Comparison of ENCODE assay signal across 16 cellular contexts in the genomic region with DNA sequence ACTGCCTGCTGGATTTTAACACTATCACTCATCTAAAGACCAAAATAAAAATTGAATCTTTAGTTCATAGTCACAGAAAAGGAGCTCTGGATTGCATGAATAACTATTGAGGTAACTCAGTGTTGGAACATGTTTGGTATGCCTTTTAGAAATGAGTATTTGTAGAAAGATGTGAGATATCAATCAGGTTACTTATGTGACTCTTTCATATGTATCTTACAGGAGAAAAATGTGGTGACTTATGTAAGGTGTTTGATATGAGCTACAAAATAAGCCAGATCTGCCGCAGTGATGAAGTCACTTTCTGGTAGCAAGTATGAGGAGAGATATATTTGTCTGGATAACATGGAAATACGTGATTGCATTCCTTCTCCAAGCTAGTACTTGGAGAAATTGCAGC.
DNase-seq lines count a peak whose midpoint lies in the region; ATAC-seq and TF ChIP-seq lines count a peak whose summit lies in the region.
"Had no signal": no experiment of that assay in that cellular context is flagged by ENCODE, and none has a peak within 500 bp of the region (broad histone marks: within the 10 kb centered on the region; RNA-seq: fewer than 3 reads in every experiment).

No MANE protein-coding gene starts in this region.

- no peaks in the 10 kb centered on the region for H3K27me3 Mint-ChIP-seq in glutamatergic neuron (ENCODE audit: unreplicated experiment)
- H3K27me3 Mint-ChIP-seq: CD4-positive, alpha-beta memory T cell had no signal

- H3K27me3 ChIP-seq in upper lobe of right lung: no peaks in the 10 kb centered on the region

- peaks cover 4% of the 10 kb centered on the region for H3K36me3 Mint-ChIP-seq in glutamatergic neuron (ENCODE audit: unreplicated experiment)
- H3K36me3 Mint-ChIP-seq: CD4-positive, alpha-beta memory T cell had no signal

- no peak for ATAC-seq in upper lobe of right lung

- H3K27ac Mint-ChIP-seq in glutamatergic neuron (ENCODE audit: unreplicated experiment): no peak overlapping the region
- H3K27ac Mint-ChIP-seq: CD4-positive, alpha-beta memory T cell had no signal

- intact Hi-C loops in upper lobe of right lung (cut with DNase I): no loop called here

- H3K4me3 Mint-ChIP-seq in glutamatergic neuron (ENCODE audit: unreplicated experiment): no peak overlapping the region
- H3K4me3 Mint-ChIP-seq: CD4-positive, alpha-beta memory T cell had no signal

- no peaks in the 10 kb centered on the region for H3K36me3 ChIP-seq in upper lobe of right lung

- no peaks in the 10 kb centered on the region for H3K4me1 Mint-ChIP-seq in glutamatergic neuron (ENCODE audit: low read depth, unreplicated experiment)
- H3K4me1 Mint-ChIP-seq: CD4-positive, alpha-beta memory T cell had no signal

- H3K4me3 ChIP-seq in fibroblast of pulmonary artery (replicated peaks; ENCODE audit: low read depth, low read length): no peak overlapping the region
- H3K4me3 ChIP-seq in upper lobe of right lung: no peak overlapping the region
- H3K4me3 ChIP-seq: GM23248 had no signal

- TF ChIP-seq CTCF in fibroblast of pulmonary artery (IDR thresholded peaks at IDR 0.05; ENCODE audit: low read length, missing control alignments) (no peak), glutamatergic neuron (IDR thresholded peaks at IDR 0.05; ENCODE audit: partially characterized antibody, unreplicated experiment) (no peak), upper lobe of right lung (IDR thresholded peaks at IDR 0.05) (no peak)

- H3K4me1 ChIP-seq in upper lobe of right lung: no peaks in the 10 kb centered on the region

- peaks cover 6% of the 10 kb centered on the region for H3K9me3 ChIP-seq in upper lobe of right lung

- H3K9me3 Mint-ChIP-seq in glutamatergic neuron (ENCODE audit: unreplicated experiment): peaks cover 1% of the 10 kb centered on the region

- DNase-seq in ELR (ENCODE audit: low read depth) (peak; percentile 11), NCI-H226 (peak; percentile 6), fibroblast of pulmonary artery (ENCODE audit: low read depth) (peak; percentile 5), activated gamma-delta T cell (lab: John Stamatoyannopoulos, UW) (no peak), MV-4-11 (lab: John Stamatoyannopoulos, UW) (no peak), glutamatergic neuron (no peak), upper lobe of right lung (no peak)
- DNase-seq: C1 segment of cervical spinal cord; Calu3; CD4-positive, alpha-beta memory T cell; COR-L47; DMS153; DND-41; GM23248; H7; HCEC 1CT had no signal

- H3K27ac ChIP-seq in upper lobe of right lung: no peak overlapping the region
- H3K27ac ChIP-seq: GM23248 had no signal

Comparison
In these comparisons a context has a peak if more than half of its experiments do, and no peak if none do; other contexts are left out.
1. DNase-seq: peak in ELR (single experiment), NCI-H226 (single experiment) and fibroblast of pulmonary artery (single experiment); none in activated gamma-delta T cell (single experiment), MV-4-11 (single experiment), glutamatergic neuron (single experiment) and upper lobe of right lung (single experiment).